ENCODE assay signal across 12 cellular contexts in genomic region chr3:120855665-120856437, GRCh38. TPM values are rescaled to one million over a fixed set of nuclear protein-coding genes. Genes with fewer than 3 reads are reported as not detected.
DNase-seq lines count a peak whose midpoint lies in the region; ATAC-seq and TF ChIP-seq lines count a peak whose summit lies in the region.
"Had no signal": no experiment of that assay in that cellular context is flagged by ENCODE, and none has a peak within 500 bp of the region (broad histone marks: within the 10 kb centered on the region; RNA-seq: fewer than 3 reads in every experiment).

No MANE protein-coding gene starts in this region.

- H3K27me3 ChIP-seq in A673 (replicated peaks; ENCODE audit: insufficient read depth, low read depth, low read length, poor library complexity) (peaks cover 27% of the 10 kb centered on the region), mammary epithelial cell (ENCODE audit: insufficient read depth, low read length) (peaks cover 2% of the 10 kb centered on the region), body of pancreas (no peaks in the 10 kb centered on the region)

- H3K27ac Mint-ChIP-seq in stimulated activated effector memory CD8-positive, alpha-beta T cell treated with anti-CD3 and anti-CD28 coated beads, Interleukin-12 subunit alpha, Interleukin-12 subunit beta, amount 100 ng/mL, for 72 hours = no peak overlapping the region
- no peak overlapping the region for H3K27ac Mint-ChIP-seq in naive thymus-derived CD8-positive, alpha-beta T cell
- H3K27ac Mint-ChIP-seq: CD8-positive, alpha-beta memory T cell had no signal

- in situ Hi-C loops in mammary epithelial cell (cut with MboI; ENCODE audit: low sequenced_read_pairs in 2 of 2) = no loop called here

- H2AFZ ChIP-seq in mammary epithelial cell (ENCODE audit: low read depth, low read length) = no peak overlapping the region
- H2AFZ ChIP-seq: parathyroid adenoma, PC-9 had no signal

- no peaks in the 10 kb centered on the region for H4K20me1 ChIP-seq in mammary epithelial cell (ENCODE audit: insufficient read depth, low read length)

- peaks cover 6 to 23% (median 10%) of the 10 kb centered on the region in 5 donors for H3K27me3 Mint-ChIP-seq in naive thymus-derived CD8-positive, alpha-beta T cell

- peak; percentile 4 for DNase-seq in A673 (ENCODE audit: low spot score)
- peak; percentile 46 for DNase-seq in HS-27A (ENCODE audit: low read depth)
- DNase-seq in mammary epithelial cell = peak; percentile 37
- peak; percentile 85 for DNase-seq in left kidney (ENCODE audit: low read depth, low spot score)
- no peak for DNase-seq in body of pancreas
- DNase-seq in KG1 (lab: John Stamatoyannopoulos, UW) = no peak
- DNase-seq in stimulated activated effector memory CD8-positive, alpha-beta T cell treated with anti-CD3 and anti-CD28 coated beads, Interleukin-12 subunit alpha, Interleukin-12 subunit beta, amount 100 ng/mL, for 72 hours (ENCODE audit: low spot score in 2 of 2) = no peak
- DNase-seq in naive thymus-derived CD8-positive, alpha-beta T cell = no peak
- DNase-seq: CD8-positive, alpha-beta memory T cell; PC-9; stimulated activated naive CD8-positive, alpha-beta T cell treated with anti-CD3 and anti-CD28 coated beads, Interleukin-15, Interleukin-2, amounts not matched to agents 100 U/mL and 50 U/mL, for 24 hours had no signal

- H3K36me3 ChIP-seq in A673 (ENCODE audit: insufficient read depth, low read length, poor library complexity, severe bottlenecking) (no peaks in the 10 kb centered on the region), mammary epithelial cell (ENCODE audit: insufficient read depth, low read length) (no peaks in the 10 kb centered on the region), body of pancreas (replicated peaks in 1 of 2; ENCODE audit: insufficient read depth in 1 of 2, low read depth in 2 of 2) (no peaks in the 10 kb centered on the region)

- dilution Hi-C loops in mammary epithelial cell (cut with HindIII; ENCODE audit: low sequenced_read_pairs) = no loop called here

- H3K4me1 Mint-ChIP-seq in stimulated activated effector memory CD8-positive, alpha-beta T cell treated with anti-CD3 and anti-CD28 coated beads, Interleukin-12 subunit alpha, Interleukin-12 subunit beta, amount 100 ng/mL, for 72 hours = no peaks in the 10 kb centered on the region
- H3K4me1 Mint-ChIP-seq in naive thymus-derived CD8-positive, alpha-beta T cell = no peaks in the 10 kb centered on the region
- H3K4me1 Mint-ChIP-seq: CD8-positive, alpha-beta memory T cell had no signal

- H3K4me1 ChIP-seq in A673 (ENCODE audit: insufficient read depth, low read length, poor library complexity, severe bottlenecking) (no peaks in the 10 kb centered on the region), mammary epithelial cell (ENCODE audit: insufficient read depth, low read length) (no peaks in the 10 kb centered on the region), body of pancreas (no peaks in the 10 kb centered on the region)
- H3K4me1 ChIP-seq: parathyroid adenoma had no signal

- H3K79me2 ChIP-seq in mammary epithelial cell (ENCODE audit: insufficient read depth, low read length) = no peaks in the 10 kb centered on the region
- H3K79me2 ChIP-seq: parathyroid adenoma had no signal

- no peak overlapping the region for H3K4me3 Mint-ChIP-seq in stimulated activated effector memory CD8-positive, alpha-beta T cell treated with anti-CD3 and anti-CD28 coated beads, Interleukin-12 subunit alpha, Interleukin-12 subunit beta, amount 100 ng/mL, for 72 hours
- no peak overlapping the region for H3K4me3 Mint-ChIP-seq in naive thymus-derived CD8-positive, alpha-beta T cell

- no peaks in the 10 kb centered on the region for H3K36me3 Mint-ChIP-seq in stimulated activated effector memory CD8-positive, alpha-beta T cell treated with anti-CD3 and anti-CD28 coated beads, Interleukin-12 subunit alpha, Interleukin-12 subunit beta, amount 100 ng/mL, for 72 hours
- H3K36me3 Mint-ChIP-seq in naive thymus-derived CD8-positive, alpha-beta T cell = no peaks in the 10 kb centered on the region
- H3K36me3 Mint-ChIP-seq: CD8-positive, alpha-beta memory T cell had no signal

- WGBS in mammary epithelial cell (ENCODE audit: low coverage, missing lambda C conversion rate) = 22% methylated on average over 6 of the region's 7 CpGs
- 61 to 69% methylated on average over 7 of the region's 7 CpGs for WGBS in body of pancreas, 2 donors

- intact Hi-C loops in A673 (cut with micrococcal nuclease; ENCODE audit: unreplicated experiment) (no loop called here), mammary epithelial cell (cut with micrococcal nuclease) (no loop called here), body of pancreas (cut with DNase I) (no loop called here)

- ATAC-seq in body of pancreas = no peak
- no peak for ATAC-seq in stimulated activated effector memory CD8-positive, alpha-beta T cell treated with anti-CD3 and anti-CD28 coated beads, Interleukin-12 subunit alpha, Interleukin-12 subunit beta, amount 100 ng/mL, for 72 hours
- no peak for ATAC-seq in naive thymus-derived CD8-positive, alpha-beta T cell
- ATAC-seq: stimulated activated naive CD8-positive, alpha-beta T cell treated with anti-CD3 and anti-CD28 coated beads, Interleukin-15, Interleukin-2, amounts not matched to agents 100 U/mL and 50 U/mL, for 24 hours had no signal

- POLR2A ChIA-PET in A673 (lab: Charles Lee; ENCODE audit: low non-redundant PET) = no interaction called here
- POLR2A ChIA-PET in naive thymus-derived CD8-positive, alpha-beta T cell (lab: Charles Lee) = interaction anchor here (0.7 kb wide), 1 partner anchor 23 kb away, joined by 6 read pairs; no protein-coding TSS in a partner anchor

- H3K9ac ChIP-seq in mammary epithelial cell (ENCODE audit: insufficient read depth, low read length) = no peak overlapping the region
- H3K9ac ChIP-seq: parathyroid adenoma had no signal

- TF ChIP-seq POLR2A in body of pancreas (IDR thresholded peaks at IDR 0.05) = no peak

- H3K9me3 Mint-ChIP-seq in stimulated activated effector memory CD8-positive, alpha-beta T cell treated with anti-CD3 and anti-CD28 coated beads, Interleukin-12 subunit alpha, Interleukin-12 subunit beta, amount 100 ng/mL, for 72 hours = no peaks in the 10 kb centered on the region
- no peaks in the 10 kb centered on the region for H3K9me3 Mint-ChIP-seq in naive thymus-derived CD8-positive, alpha-beta T cell

- H3K4me3 ChIP-seq in A673 (ENCODE audit: low read depth, low read length, poor library complexity, severe bottlenecking) (no peak overlapping the region), mammary epithelial cell (replicated peaks in 1 of 3; ENCODE audit: insufficient read depth in 1 of 3, low read depth in 2 of 3, low read length in 3 of 3) (no peak overlapping the region), body of pancreas (no peak overlapping the region)
- H3K4me3 ChIP-seq: PC-9 had no signal

- no peak for TF ChIP-seq CTCF in A673 (conservative IDR thresholded peaks at IDR 0.05; ENCODE audit: low read depth, low read length)
- TF ChIP-seq CTCF in mammary epithelial cell (conservative IDR thresholded peaks at IDR 0.05 in 1 of 2, IDR thresholded peaks at IDR 0.05 in 1 of 2; ENCODE audit: extremely low read depth in 1 of 2, insufficient read depth in 1 of 2, low read depth in 1 of 2, low read length in 2 of 2) = no peak
- TF ChIP-seq CTCF in body of pancreas (IDR thresholded peaks at IDR 0.05) = no peak

- no peak overlapping the region for H3K27ac ChIP-seq in A673 (ENCODE audit: low read depth, low read length, poor library complexity, severe bottlenecking)
- H3K27ac ChIP-seq in mammary epithelial cell (ENCODE audit: insufficient read depth, low read depth, low read length) = no peak overlapping the region
- H3K27ac ChIP-seq in body of pancreas = no peak overlapping the region
- H3K27ac ChIP-seq: parathyroid adenoma, PC-9 had no signal

- no peak overlapping the region for H3K4me2 ChIP-seq in mammary epithelial cell (ENCODE audit: insufficient read depth, low read depth, low read length)
- H3K4me2 ChIP-seq: PC-9 had no signal

- H3K9me3 ChIP-seq in A673 (ENCODE audit: low read depth, low read length, poor library complexity, severe bottlenecking) = no peaks in the 10 kb centered on the region
- no peaks in the 10 kb centered on the region for H3K9me3 ChIP-seq in mammary epithelial cell (replicated peaks; ENCODE audit: insufficient read depth, low read length)
- no peaks in the 10 kb centered on the region for H3K9me3 ChIP-seq in body of pancreas

- no TSS peak for BruUV-seq in A673 (replicated peaks; lab: Mats Ljungman, UMichigan)
- no TSS peak for BruUV-seq in mammary epithelial cell (replicated peaks; lab: Mats Ljungman, UMichigan)

- CTCF ChIA-PET in A673 (lab: Charles Lee) = no interaction called here
- CTCF ChIA-PET in mammary epithelial cell (lab: Charles Lee; ENCODE audit: low non-redundant PET) = no interaction called here

RNA-seq across cellular contexts. Expression of gene STXBP5L, which starts 52.2 kb away (rescaled TPM):
- total RNA-seq in A673 (2021) = not detected in 2 replicates
- total RNA-seq in mammary epithelial cell = not detected
- not detected for polyA plus RNA-seq in mammary epithelial cell
- polyA minus RNA-seq in mammary epithelial cell = not detected
- under 1 TPM; under 0.01 to 0.78 TPM for total RNA-seq in body of pancreas
- total RNA-seq in naive thymus-derived CD8-positive, alpha-beta T cell = not detected
- not detected for polyA plus RNA-seq in naive thymus-derived CD8-positive, alpha-beta T cell
- total RNA-seq: CD8-positive, alpha-beta memory T cell; PC-9 had no signal
- polyA plus RNA-seq: CD8-positive, alpha-beta memory T cell had no signal

Comparison
In these comparisons a context has a peak if more than half of its experiments do, and no peak if none do; other contexts are left out.
1. DNase-seq: peak in A673 (single experiment), HS-27A (single experiment), mammary epithelial cell (single experiment) and left kidney (single experiment); none in body of pancreas (0 of 4), KG1 (single experiment), stimulated activated effector memory CD8-positive, alpha-beta T cell treated with anti-CD3 and anti-CD28 coated beads, Interleukin-12 subunit alpha, Interleukin-12 subunit beta, amount 100 ng/mL, for 72 hours (0 of 2) and naive thymus-derived CD8-positive, alpha-beta T cell (0 of 10).